21 cellular contexts compared by ENCODE assay signal in genomic region chr5:82861705-82862104, GRCh38.
A peak's percentile ranks its signal among the peaks of the same experiment; 100 is the strongest.
DNase-seq lines count a peak whose midpoint lies in the region; ATAC-seq and TF ChIP-seq lines count a peak whose summit lies in the region.
"Had no signal": no experiment of that assay in that cellular context is flagged by ENCODE, and none has a peak within 500 bp of the region (broad histone marks: within the 10 kb centered on the region; RNA-seq: fewer than 3 reads in every experiment).

No MANE protein-coding gene starts in this region.

- DNase-seq in AG20443 (ENCODE audit: low spot score) (peak; percentile 26), amniotic epithelial cell (ENCODE audit: low read depth) (peak; percentile 42), fibroblast of pulmonary artery (ENCODE audit: low read depth) (peak; percentile 70), neural crest cell (ENCODE audit: low read depth, low spot score) (no peak), activated gamma-delta T cell (lab: John Stamatoyannopoulos, UW) (no peak), GM10266 (ENCODE audit: extremely low spot score) (no peak)
- no peak for DNase-seq in activated naive CD4-positive, alpha-beta T cell treated with anti-CD3 and anti-CD28 coated beads for 36 hours
- DNase-seq: activated CD4-positive, alpha-beta T cell treated with anti-CD3 and anti-CD28 coated beads for 48 hours; activated naive CD4-positive, alpha-beta T cell treated with Interleukin-2 at 50 U/mL for 16 hours; activated T-cell treated with anti-CD3 and anti-CD28 coated beads, Interleukin-2, amount 50 U/mL, for 4 hours; aorta; CD8-positive, alpha-beta T cell; DMS153; NCI-H1105; NCI-H2029; NCI-H345; NCI-H82; OCI-M1; stimulated activated CD4-positive, alpha-beta T cell treated with anti-CD3 and anti-CD28 coated beads, Interleukin-12 subunit alpha, Interleukin-12 subunit beta, amount 100 ng/mL, for 4 hours; stimulated activated naive CD8-positive, alpha-beta T cell treated with anti-CD3 and anti-CD28 coated beads, Interleukin-15, Interleukin-2, amounts not matched to agents 100 U/mL and 50 U/mL, for 24 hours had no signal

- no peaks in the 10 kb centered on the region for H3K27me3 Mint-ChIP-seq in neural crest cell (ENCODE audit: low read depth)
- no peaks in the 10 kb centered on the region for H3K27me3 Mint-ChIP-seq in activated naive CD4-positive, alpha-beta T cell treated with anti-CD3 and anti-CD28 coated beads for 36 hours (ENCODE audit: low read depth)

- H3K9me3 Mint-ChIP-seq in neural crest cell = no peaks in the 10 kb centered on the region
- no peaks in the 10 kb centered on the region for H3K9me3 Mint-ChIP-seq in activated naive CD4-positive, alpha-beta T cell treated with anti-CD3 and anti-CD28 coated beads for 36 hours
- H3K9me3 Mint-ChIP-seq: activated T-cell treated with anti-CD3 and anti-CD28 coated beads, Interleukin-2, amount 50 U/mL, for 4 hours; CD8-positive, alpha-beta T cell had no signal

- CTCF ChIA-PET in activated naive CD4-positive, alpha-beta T cell treated with anti-CD3 and anti-CD28 coated beads for 36 hours (lab: Charles Lee) = interaction anchor here (0.9 kb wide), 1 partner anchor 12 kb away, joined by 3 read pairs; no protein-coding TSS in a partner anchor

- no peak overlapping the region for H3K4me3 Mint-ChIP-seq in neural crest cell
- no peak overlapping the region for H3K4me3 Mint-ChIP-seq in activated naive CD4-positive, alpha-beta T cell treated with anti-CD3 and anti-CD28 coated beads for 36 hours
- H3K4me3 Mint-ChIP-seq: activated T-cell treated with anti-CD3 and anti-CD28 coated beads, Interleukin-2, amount 50 U/mL, for 4 hours; CD8-positive, alpha-beta T cell had no signal

- H3K27ac Mint-ChIP-seq in neural crest cell (ENCODE audit: unreplicated experiment) = peak overlapping the region; percentile 93
- no peak overlapping the region for H3K27ac Mint-ChIP-seq in activated naive CD4-positive, alpha-beta T cell treated with anti-CD3 and anti-CD28 coated beads for 36 hours
- H3K27ac Mint-ChIP-seq: CD8-positive, alpha-beta T cell had no signal

- no peaks in the 10 kb centered on the region for H3K36me3 Mint-ChIP-seq in neural crest cell (ENCODE audit: low read depth)
- no peaks in the 10 kb centered on the region for H3K36me3 Mint-ChIP-seq in activated naive CD4-positive, alpha-beta T cell treated with anti-CD3 and anti-CD28 coated beads for 36 hours (ENCODE audit: low read depth)
- H3K36me3 Mint-ChIP-seq: CD8-positive, alpha-beta T cell had no signal

- intact Hi-C loops in activated naive CD4-positive, alpha-beta T cell treated with anti-CD3 and anti-CD28 coated beads for 36 hours (cut with micrococcal nuclease) = no loop called here

- H3K4me1 Mint-ChIP-seq in neural crest cell = peaks cover 64% of the 10 kb centered on the region
- H3K4me1 Mint-ChIP-seq in activated naive CD4-positive, alpha-beta T cell treated with anti-CD3 and anti-CD28 coated beads for 36 hours (ENCODE audit: low read depth) = no peaks in the 10 kb centered on the region

- no peak for ATAC-seq in HG02763 (IDR thresholded peaks at IDR 0.05; ENCODE audit: unreplicated experiment)
- ATAC-seq: activated T-cell treated with anti-CD3 and anti-CD28 coated beads, Interleukin-2, amount 50 U/mL, for 4 hours; CD8-positive, alpha-beta T cell; stimulated activated naive CD8-positive, alpha-beta T cell treated with anti-CD3 and anti-CD28 coated beads, Interleukin-15, Interleukin-2, amounts not matched to agents 100 U/mL and 50 U/mL, for 24 hours had no signal

- no peak overlapping the region for H3K4me3 ChIP-seq in fibroblast of pulmonary artery (replicated peaks; ENCODE audit: low read depth, low read length)

- TF ChIP-seq CTCF in fibroblast of pulmonary artery (IDR thresholded peaks at IDR 0.05; ENCODE audit: low read length, missing control alignments) (no peak), neural crest cell (conservative IDR thresholded peaks at IDR 0.05) (no peak), GM10266 (IDR thresholded peaks at IDR 0.05; ENCODE audit: control insufficient read depth, insufficient read depth, low read depth, missing control alignments) (no peak)

Comparison
In these comparisons a context has a peak if more than half of its experiments do, and no peak if none do; other contexts are left out.
1. DNase-seq: peak in AG20443 (single experiment), amniotic epithelial cell (single experiment) and fibroblast of pulmonary artery (single experiment); none in neural crest cell (single experiment), activated gamma-delta T cell (single experiment), GM10266 (single experiment) and activated naive CD4-positive, alpha-beta T cell treated with anti-CD3 and anti-CD28 coated beads for 36 hours (single experiment).